23 cellular contexts compared by ENCODE assay signal in genomic region chr12:131152587-131152986, GRCh38.
"Had no signal": no experiment of that assay in that cellular context is flagged by ENCODE, and none has a peak within 500 bp of the region (broad histone marks: within the 10 kb centered on the region; RNA-seq: fewer than 3 reads in every experiment).

No MANE protein-coding gene starts in this region.

- H3K27me3 ChIP-seq: adrenal gland had no signal

- H3K9me3 Mint-ChIP-seq: activated CD4-positive, alpha-beta T cell treated with anti-CD3 and anti-CD28 coated beads, Interleukin-2, amount 10 ng/mL, durations not matched to agents 7 days and 5 days; activated naive CD4-positive, alpha-beta T cell treated with anti-CD3 and anti-CD28 coated beads, Interleukin-2, amount 10 ng/mL, durations not matched to agents 7 days and 5 days; activated T-cell treated with anti-CD3 and anti-CD28 coated beads, Interleukin-2, amount 50 U/mL, for 24 hours; activated T-helper 1 cell treated with anti-CD3 and anti-CD28 coated beads, Interleukin-12 subunit alpha, Interleukin-12 subunit beta, Interleukin-2, Interleukin-4 antibody, amounts not matched to agents 30 ng/mL and 10 ng/mL and 1 ng/mL, durations not matched to agents 14 hours and 24 hours and 36 hours had no signal

- H3K4me3 Mint-ChIP-seq: activated B cell treated with CpG ODN at 0.5 μM for 24 hours; activated CD4-positive, alpha-beta T cell treated with anti-CD3 and anti-CD28 coated beads, Interleukin-2, amount 10 ng/mL, durations not matched to agents 7 days and 5 days; activated CD8-positive, alpha-beta T cell treated with anti-CD3 and anti-CD28 coated beads for 36 hours; activated naive CD4-positive, alpha-beta T cell treated with anti-CD3 and anti-CD28 coated beads, Interleukin-2, amount 10 ng/mL, durations not matched to agents 7 days and 5 days; activated naive CD8-positive, alpha-beta T cell treated with anti-CD3 and anti-CD28 coated beads, Interleukin-2, amount 10 ng/mL, durations not matched to agents 7 days and 5 days; activated T-cell treated with anti-CD3 and anti-CD28 coated beads, Interleukin-2, amount 50 U/mL, for 24 hours; activated T-helper 1 cell treated with anti-CD3 and anti-CD28 coated beads, Interleukin-12 subunit alpha, Interleukin-12 subunit beta, Interleukin-2, Interleukin-4 antibody, amounts not matched to agents 30 ng/mL and 10 ng/mL and 1 ng/mL, durations not matched to agents 14 hours and 24 hours and 36 hours; T-helper 17 cell had no signal

- H3K27ac Mint-ChIP-seq: activated B cell treated with CpG ODN at 0.5 μM for 24 hours; activated CD4-positive, alpha-beta T cell treated with anti-CD3 and anti-CD28 coated beads, Interleukin-2, amount 10 ng/mL, durations not matched to agents 7 days and 5 days; activated CD8-positive, alpha-beta T cell treated with anti-CD3 and anti-CD28 coated beads for 36 hours; activated naive CD4-positive, alpha-beta T cell treated with anti-CD3 and anti-CD28 coated beads, Interleukin-2, amount 10 ng/mL, durations not matched to agents 7 days and 5 days; activated naive CD8-positive, alpha-beta T cell treated with anti-CD3 and anti-CD28 coated beads, Interleukin-2, amount 10 ng/mL, durations not matched to agents 7 days and 5 days; activated T-cell treated with anti-CD3 and anti-CD28 coated beads, Interleukin-2, amount 50 U/mL, for 24 hours; activated T-helper 1 cell treated with anti-CD3 and anti-CD28 coated beads, Interleukin-12 subunit alpha, Interleukin-12 subunit beta, Interleukin-2, Interleukin-4 antibody, amounts not matched to agents 30 ng/mL and 10 ng/mL and 1 ng/mL, durations not matched to agents 14 hours and 24 hours and 36 hours; T-helper 17 cell had no signal

- H3K9me3 ChIP-seq: adrenal gland had no signal

- H3K27ac ChIP-seq: adrenal gland had no signal

- DNase-seq: activated B cell treated with CpG ODN at 0.5 μM for 24 hours; activated CD4-positive, alpha-beta T cell treated with anti-CD3 and anti-CD28 coated beads, Interleukin-2, amount 10 ng/mL, durations not matched to agents 7 days and 5 days; activated CD8-positive, alpha-beta T cell treated with anti-CD3 and anti-CD28 coated beads for 36 hours; activated gamma-delta T cell; activated naive CD4-positive, alpha-beta T cell treated with anti-CD3 and anti-CD28 coated beads, Interleukin-2, amount 10 ng/mL, durations not matched to agents 7 days and 5 days; activated naive CD8-positive, alpha-beta T cell treated with anti-CD3 and anti-CD28 coated beads, Interleukin-2, amount 10 ng/mL, durations not matched to agents 7 days and 5 days; activated T-cell treated with anti-CD3 and anti-CD28 coated beads, Interleukin-2, amount 50 U/mL, for 24 hours; anterior cingulate cortex; IMR-90; Kasumi-1; KBM-7; NCI-H1105 treated with DMSO at 0.1 percent for 48 hours; NCI-H1436 treated with DMSO at 0.1 percent for 48 hours; NCI-H187; NCI-H2081; NCI-H510A treated with DMSO at 0.1 percent for 48 hours; NCI-H69; PC-3; SHP77 treated with DMSO at 0.1 percent for 48 hours; T-helper 17 cell; T-helper 9 cell had no signal

- H3K4me1 ChIP-seq: adrenal gland had no signal

- ATAC-seq: activated CD8-positive, alpha-beta T cell treated with anti-CD3 and anti-CD28 coated beads for 36 hours; PC-3; T-helper 17 cell had no signal

- H3K4me1 Mint-ChIP-seq: activated B cell treated with CpG ODN at 0.5 μM for 24 hours; activated CD4-positive, alpha-beta T cell treated with anti-CD3 and anti-CD28 coated beads, Interleukin-2, amount 10 ng/mL, durations not matched to agents 7 days and 5 days; activated naive CD4-positive, alpha-beta T cell treated with anti-CD3 and anti-CD28 coated beads, Interleukin-2, amount 10 ng/mL, durations not matched to agents 7 days and 5 days; activated naive CD8-positive, alpha-beta T cell treated with anti-CD3 and anti-CD28 coated beads, Interleukin-2, amount 10 ng/mL, durations not matched to agents 7 days and 5 days had no signal

- H3K4me3 ChIP-seq: adrenal gland had no signal

- H3K36me3 ChIP-seq: adrenal gland had no signal

- H3K36me3 Mint-ChIP-seq: activated naive CD4-positive, alpha-beta T cell treated with anti-CD3 and anti-CD28 coated beads, Interleukin-2, amount 10 ng/mL, durations not matched to agents 7 days and 5 days; activated naive CD8-positive, alpha-beta T cell treated with anti-CD3 and anti-CD28 coated beads, Interleukin-2, amount 10 ng/mL, durations not matched to agents 7 days and 5 days had no signal
